1 cellular context compared by ENCODE assay signal in the genomic region with DNA sequence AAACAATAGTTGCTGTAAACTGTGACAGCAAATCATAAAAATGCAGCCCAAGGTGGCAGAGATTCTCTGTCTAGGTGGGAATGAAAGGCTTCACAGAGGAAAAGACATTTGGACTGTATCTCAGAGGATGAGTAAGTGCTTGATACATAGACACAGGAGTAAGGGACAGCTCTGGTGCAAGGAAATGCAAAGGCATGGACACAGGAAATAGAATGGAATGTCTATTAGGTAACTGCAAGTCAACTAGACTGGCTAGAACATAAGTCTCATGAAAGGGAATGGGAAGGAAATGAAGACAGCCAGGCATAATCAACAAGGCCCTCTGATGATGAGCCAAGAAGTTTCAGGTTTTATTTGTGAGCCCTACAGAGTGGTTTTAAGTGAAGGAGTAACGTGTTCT.
TF ChIP-seq lines count a peak whose summit lies in the region.

No MANE protein-coding gene starts in this region.

TF ChIP-seq in IMR-90, 13 proteins besides CTCF, POLR2A, EP300 and RAD21 (continued from another document):
- TF ChIP-seq, protein P1, sequence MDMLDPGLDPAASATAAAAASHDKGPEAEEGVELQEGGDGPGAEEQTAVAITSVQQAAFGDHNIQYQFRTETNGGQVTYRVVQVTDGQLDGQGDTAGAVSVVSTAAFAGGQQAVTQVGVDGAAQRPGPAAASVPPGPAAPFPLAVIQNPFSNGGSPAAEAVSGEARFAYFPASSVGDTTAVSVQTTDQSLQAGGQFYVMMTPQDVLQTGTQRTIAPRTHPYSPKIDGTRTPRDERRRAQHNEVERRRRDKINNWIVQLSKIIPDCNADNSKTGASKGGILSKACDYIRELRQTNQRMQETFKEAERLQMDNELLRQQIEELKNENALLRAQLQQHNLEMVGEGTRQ (IDR thresholded peaks at IDR 0.05; ENCODE audit: low read depth, low read length): no peak
- TF ChIP-seq RCOR1 (IDR thresholded peaks at IDR 0.05; ENCODE audit: insufficient replicate concordance, low read length): no peak
- TF ChIP-seq FOS (IDR thresholded peaks at IDR 0.05; ENCODE audit: low read depth, low read length): no peak
- TF ChIP-seq CHD1 (IDR thresholded peaks at IDR 0.05; ENCODE audit: low read depth, low read length): no peak
- no peak for TF ChIP-seq SMC3 (IDR thresholded peaks at IDR 0.05; ENCODE audit: low read depth, low read length)
- TF ChIP-seq MXI1 (IDR thresholded peaks at IDR 0.05; ENCODE audit: borderline replicate concordance, low read depth, low read length): no peak
- no peak for TF ChIP-seq CEBPB (IDR thresholded peaks at IDR 0.05; ENCODE audit: low read depth, low read length)
- no peak for TF ChIP-seq ELK1 (IDR thresholded peaks at IDR 0.05; ENCODE audit: borderline replicate concordance, low read depth, low read length)
